In genomic region chr17:47736501-47737211, GRCh38 we compare ENCODE assay signal across 17 cellular contexts. TPM values are rescaled to one million over a fixed set of nuclear protein-coding genes. Genes with fewer than 3 reads are reported as not detected.
DNase-seq lines count a peak whose midpoint lies in the region; ATAC-seq, FAIRE-seq and TF ChIP-seq lines count a peak whose summit lies in the region.
"Had no signal": no experiment of that assay in that cellular context is flagged by ENCODE, and none has a peak within 500 bp of the region (broad histone marks: within the 10 kb centered on the region; RNA-seq: fewer than 3 reads in every experiment).

No MANE protein-coding gene starts in this region.

- peaks cover 86% of the 10 kb centered on the region for H3K27me3 ChIP-seq in left ventricle myocardium inferior (ENCODE audit: low read depth)
- peaks cover 19% of the 10 kb centered on the region for H3K27me3 ChIP-seq in mononuclear cell (ENCODE audit: insufficient read depth, low read length)
- H3K27me3 ChIP-seq in upper lobe of right lung = peaks cover 33% of the 10 kb centered on the region

- peaks cover 13% of the 10 kb centered on the region for H3K4me1 ChIP-seq in left ventricle myocardium inferior
- peaks cover 25% of the 10 kb centered on the region for H3K4me1 ChIP-seq in mononuclear cell (ENCODE audit: insufficient read depth, low read length)
- H3K4me1 ChIP-seq in upper lobe of right lung = peaks cover 8% of the 10 kb centered on the region

- ATAC-seq in Right ventricle myocardium inferior (no peak), upper lobe of right lung (no peak), GM21619 (IDR thresholded peaks at IDR 0.05; ENCODE audit: unreplicated experiment) (no peak)
- ATAC-seq in activated CD4-positive, CD25-positive, alpha-beta regulatory T cell treated with anti-CD3 and anti-CD28 coated beads, Interleukin-2, amount 50 U/mL, for 24 hours = no peak
- ATAC-seq: body of pancreas had no signal

- H3K36me3 ChIP-seq in left ventricle myocardium inferior (no peaks in the 10 kb centered on the region), upper lobe of right lung (no peaks in the 10 kb centered on the region)

- no peaks in the 10 kb centered on the region for H3K9me3 ChIP-seq in left ventricle myocardium inferior (replicated peaks)
- H3K9me3 ChIP-seq in mononuclear cell (ENCODE audit: low read depth, low read length) = no peaks in the 10 kb centered on the region
- no peaks in the 10 kb centered on the region for H3K9me3 ChIP-seq in upper lobe of right lung
- H3K9me3 ChIP-seq: body of pancreas had no signal

- intact Hi-C loops in Right ventricle myocardium inferior (cut with DNase I) (no loop called here), left ventricle myocardium inferior (cut with micrococcal nuclease) (no loop called here), upper lobe of right lung (cut with DNase I) (no loop called here)

- no peak overlapping the region for H3K27ac ChIP-seq in left ventricle myocardium inferior (replicated peaks)
- H3K27ac ChIP-seq in upper lobe of right lung = no peak overlapping the region
- H3K27ac ChIP-seq: body of pancreas had no signal

- peak; percentile 50 for DNase-seq in Right ventricle myocardium inferior (ENCODE audit: missing footprints)
- DNase-seq in left ventricle myocardium inferior = no peak
- peak; percentile 12 for DNase-seq in activated CD8-positive, alpha-beta memory T cell treated with anti-CD3 and anti-CD28 coated beads, Interleukin-2, amount 50 U/mL, for 4 hours
- DNase-seq in upper lobe of right lung = peak; percentile 36
- DNase-seq in HTR-8/SVneo (ENCODE audit: insufficient read length, low spot score) = no peak
- DNase-seq: body of pancreas; DMS153; KBM-7; NCI-H1105 treated with DMSO at 0.1 percent for 48 hours; NCI-H2171 treated with DMSO at 0.1 percent for 48 hours; NK-92 treated with Interleukin-12 subunit alpha and Interleukin-12 subunit beta, amount 100 ng/mL, for 24 hours; SHP77 treated with DMSO at 0.1 percent for 48 hours; stimulated activated CD4-positive, alpha-beta T cell treated with anti-CD3 and anti-CD28 coated beads, Interleukin-4, amount 100 ng/mL, for 4 hours had no signal

- no peak overlapping the region for H3K4me3 ChIP-seq in left ventricle myocardium inferior
- peak overlapping the region; percentile 43 for H3K4me3 ChIP-seq in mononuclear cell (ENCODE audit: low read length)
- H3K4me3 ChIP-seq in upper lobe of right lung = no peak overlapping the region
- H3K4me3 ChIP-seq: body of pancreas had no signal

- FAIRE-seq in HTR-8/SVneo (lab: Jason Lieb, UNC) = no peak
- FAIRE-seq: H54 had no signal

- TF ChIP-seq CTCF in left ventricle myocardium inferior (IDR thresholded peaks at IDR 0.05; ENCODE audit: borderline replicate concordance) (no peak), upper lobe of right lung (IDR thresholded peaks at IDR 0.05) (no peak)

RNA-seq across cellular contexts. Expression of gene TBX21, which starts 3.6 kb away (rescaled TPM):
- total RNA-seq in Right ventricle myocardium inferior (0.27 TPM), left ventricle myocardium inferior (0.25 TPM), mononuclear cell (15.7 TPM), upper lobe of right lung (3.9 TPM)

RNA-seq across cellular contexts. Expression of gene TBKBP1, which starts 42.7 kb away (rescaled TPM):
- total RNA-seq in Right ventricle myocardium inferior = 14.2 TPM
- total RNA-seq in left ventricle myocardium inferior = 14.8 TPM
- 4.7 TPM for total RNA-seq in mononuclear cell
- total RNA-seq in upper lobe of right lung = 14.7 TPM

Comparison
In these comparisons a context has a peak if more than half of its experiments do, and no peak if none do; other contexts are left out.
1. DNase-seq: peak in Right ventricle myocardium inferior (single experiment), activated CD8-positive, alpha-beta memory T cell treated with anti-CD3 and anti-CD28 coated beads, Interleukin-2, amount 50 U/mL, for 4 hours (single experiment) and upper lobe of right lung (single experiment); none in left ventricle myocardium inferior (single experiment) and HTR-8/SVneo (single experiment).